Comparison of ENCODE assay signal across 13 cellular contexts in the genomic region with DNA sequence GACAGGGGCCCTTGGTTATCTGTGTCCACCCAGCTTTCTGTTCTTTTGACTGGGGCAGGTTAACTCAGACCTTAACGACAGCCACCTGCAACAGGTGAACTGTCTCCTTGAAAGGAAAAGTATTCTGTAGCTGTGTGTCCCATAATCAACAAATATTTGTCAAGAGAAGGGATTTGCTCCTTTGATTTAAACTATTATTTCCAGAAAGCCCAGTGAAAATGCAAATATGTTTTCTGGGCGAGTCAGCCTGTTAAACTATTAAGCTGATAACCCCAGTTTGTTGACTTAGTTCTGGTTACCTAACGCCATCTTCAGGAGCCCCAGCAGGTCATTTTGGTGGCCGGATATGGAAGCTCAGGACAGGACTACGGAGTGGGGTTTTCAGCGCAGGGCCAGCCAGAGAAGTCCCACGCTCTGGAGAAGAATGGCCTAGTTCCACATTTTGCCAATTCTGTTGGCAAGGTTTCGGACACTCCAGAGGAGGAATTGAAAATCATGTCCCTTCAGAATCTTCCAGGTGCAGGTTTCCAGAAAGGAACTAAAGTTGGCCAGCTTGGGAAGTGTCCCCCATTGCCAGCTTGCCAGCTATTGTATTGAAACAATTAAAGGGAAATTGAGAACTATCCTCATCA. TPM values are rescaled to one million over a fixed set of nuclear protein-coding genes. Genes with fewer than 3 reads are reported as not detected.
"Had no signal": no experiment of that assay in that cellular context is flagged by ENCODE, and none has a peak within 500 bp of the region (broad histone marks: within the 10 kb centered on the region; RNA-seq: fewer than 3 reads in every experiment).

No MANE protein-coding gene starts in this region.

- H3K9me3 ChIP-seq: prostate gland, sigmoid colon had no signal

- ATAC-seq: activated CD8-positive, alpha-beta T cell treated with anti-CD3 and anti-CD28 coated beads, Interleukin-2, amount 10 ng/mL, durations not matched to agents 7 days and 5 days; heart right ventricle; T-cell had no signal

- DNase-seq: activated CD4-positive, alpha-beta T cell treated with anti-CD3 and anti-CD28 coated beads for 48 hours; activated CD8-positive, alpha-beta T cell treated with anti-CD3 and anti-CD28 coated beads, Interleukin-2, amount 10 ng/mL, durations not matched to agents 7 days and 5 days; activated naive CD4-positive, alpha-beta T cell treated with anti-CD3 and anti-CD28 coated beads, Interleukin-2, amount 10 ng/mL, durations not matched to agents 7 days and 5 days; foreskin melanocyte; heart right ventricle; left ventricle myocardium inferior; naive B cell; sigmoid colon; stimulated activated CD4-positive, alpha-beta T cell treated with anti-CD3 and anti-CD28 coated beads, Interleukin-12 subunit alpha, Interleukin-12 subunit beta, amount 100 ng/mL, for 4 hours; stimulated activated naive CD4-positive, alpha-beta T cell; T-cell had no signal

- H3K4me3 Mint-ChIP-seq: activated CD8-positive, alpha-beta T cell treated with anti-CD3 and anti-CD28 coated beads, Interleukin-2, amount 10 ng/mL, durations not matched to agents 7 days and 5 days; activated naive CD4-positive, alpha-beta T cell treated with anti-CD3 and anti-CD28 coated beads, Interleukin-2, amount 10 ng/mL, durations not matched to agents 7 days and 5 days; naive B cell; T-cell had no signal

- H3K4me3 ChIP-seq: heart right ventricle, left ventricle myocardium inferior, prostate gland, sigmoid colon had no signal

- H3K4me1 Mint-ChIP-seq: activated naive CD4-positive, alpha-beta T cell treated with anti-CD3 and anti-CD28 coated beads, Interleukin-2, amount 10 ng/mL, durations not matched to agents 7 days and 5 days; naive B cell; T-cell had no signal

- H3K4me1 ChIP-seq: left ventricle myocardium inferior, prostate gland, sigmoid colon had no signal

- H3K36me3 Mint-ChIP-seq: activated naive CD4-positive, alpha-beta T cell treated with anti-CD3 and anti-CD28 coated beads, Interleukin-2, amount 10 ng/mL, durations not matched to agents 7 days and 5 days; naive B cell; T-cell had no signal

- H3K9me3 Mint-ChIP-seq: activated naive CD4-positive, alpha-beta T cell treated with anti-CD3 and anti-CD28 coated beads, Interleukin-2, amount 10 ng/mL, durations not matched to agents 7 days and 5 days; T-cell had no signal

- H3K27me3 ChIP-seq: sigmoid colon had no signal

- H3K27ac ChIP-seq: heart right ventricle, left ventricle myocardium inferior, prostate gland, sigmoid colon had no signal

- H3K27ac Mint-ChIP-seq: activated CD8-positive, alpha-beta T cell treated with anti-CD3 and anti-CD28 coated beads, Interleukin-2, amount 10 ng/mL, durations not matched to agents 7 days and 5 days; activated naive CD4-positive, alpha-beta T cell treated with anti-CD3 and anti-CD28 coated beads, Interleukin-2, amount 10 ng/mL, durations not matched to agents 7 days and 5 days; naive B cell; T-cell had no signal

- H3K36me3 ChIP-seq: heart right ventricle, left ventricle myocardium inferior, prostate gland, sigmoid colon had no signal

RNA-seq across cellular contexts. Expression of a gene that starts 54.5 kb away (rescaled TPM):
- total RNA-seq: activated CD8-positive, alpha-beta T cell treated with anti-CD3 and anti-CD28 coated beads, Interleukin-2, amount 10 ng/mL, durations not matched to agents 7 days and 5 days; endothelial cell of umbilical vein had no signal
